In genomic region chr12:57892232-57892987, GRCh38 we compare ENCODE assay signal across 1 cellular context.
TF ChIP-seq lines count a peak whose summit lies in the region.

No MANE protein-coding gene starts in this region.

TF ChIP-seq in IMR-90, 13 proteins besides CTCF, POLR2A, EP300 and RAD21 (continued from another document):
- TF ChIP-seq ELK1 (IDR thresholded peaks at IDR 0.05; ENCODE audit: borderline replicate concordance, low read depth, low read length) (no peak), MAZ (IDR thresholded peaks at IDR 0.05; ENCODE audit: borderline replicate concordance, low read depth, low read length) (no peak), CEBPB (IDR thresholded peaks at IDR 0.05; ENCODE audit: low read depth, low read length) (no peak), USF2 (IDR thresholded peaks at IDR 0.05; ENCODE audit: low read depth, low read length) (no peak), CHD1 (IDR thresholded peaks at IDR 0.05; ENCODE audit: low read depth, low read length) (no peak), MXI1 (IDR thresholded peaks at IDR 0.05; ENCODE audit: borderline replicate concordance, low read depth, low read length) (no peak), RCOR1 (IDR thresholded peaks at IDR 0.05; ENCODE audit: insufficient replicate concordance, low read length) (no peak), NFE2L2 (IDR thresholded peaks at IDR 0.05; ENCODE audit: low read depth, low read length) (no peak), BHLHE40 (IDR thresholded peaks at IDR 0.05; ENCODE audit: low read depth, low read length) (no peak)
